9 cellular contexts compared by ENCODE assay signal in the genomic region with DNA sequence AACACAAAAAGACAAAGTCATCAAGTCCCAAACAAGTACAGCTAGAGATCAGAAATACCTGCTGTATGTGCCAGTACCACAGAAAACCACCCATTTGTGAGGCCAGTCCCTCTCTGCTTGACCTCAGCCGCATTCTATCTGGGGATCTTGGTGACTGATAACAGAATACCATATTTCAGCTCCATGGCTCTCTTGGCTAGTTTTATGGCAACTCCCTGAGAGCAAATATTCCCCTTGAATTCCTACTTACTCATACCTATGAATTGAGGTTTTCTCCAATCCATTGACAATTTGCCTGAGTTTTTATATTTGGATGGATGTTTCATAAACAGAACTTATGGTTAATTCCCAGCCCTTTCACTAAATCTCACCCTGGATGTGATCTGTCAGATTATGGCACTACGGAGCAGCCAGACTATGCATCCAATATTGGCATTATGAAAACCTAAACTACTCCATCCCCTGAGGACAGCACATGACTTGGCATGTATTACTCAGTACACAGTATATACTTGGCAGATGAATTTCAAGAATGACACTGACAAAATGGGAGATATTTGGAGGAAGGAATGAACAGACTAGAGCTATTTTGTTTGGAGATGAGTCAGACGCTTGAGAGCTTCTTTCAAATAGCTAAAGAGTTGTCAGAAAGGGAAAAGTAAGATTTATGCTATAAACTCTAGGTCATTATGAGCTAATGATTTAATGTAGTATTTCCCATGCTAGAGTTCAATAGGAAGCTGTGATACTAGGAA.
DNase-seq lines count a peak whose midpoint lies in the region; ATAC-seq, FAIRE-seq and TF ChIP-seq lines count a peak whose summit lies in the region.
"Had no signal": no experiment of that assay in that cellular context is flagged by ENCODE, and none has a peak within 500 bp of the region (broad histone marks: within the 10 kb centered on the region; RNA-seq: fewer than 3 reads in every experiment).

No MANE protein-coding gene starts in this region.

- H3K36me3 ChIP-seq in OCI-LY3 (replicated peaks; ENCODE audit: low read depth, low read length) (no peaks in the 10 kb centered on the region), BE2C (no peaks in the 10 kb centered on the region), transverse colon (no peaks in the 10 kb centered on the region)

- H3K27me3 ChIP-seq in OCI-LY3 (ENCODE audit: low read depth, low read length) (no peaks in the 10 kb centered on the region), foreskin keratinocyte (no peaks in the 10 kb centered on the region), BE2C (no peaks in the 10 kb centered on the region), transverse colon (no peaks in the 10 kb centered on the region)

- H3K79me2 ChIP-seq in OCI-LY3 (ENCODE audit: low read length) = peaks cover 16% of the 10 kb centered on the region

- intact Hi-C loops in transverse colon (cut with DNase I; ENCODE audit: low total_unique reads) = no loop called here

- H3K4me1 ChIP-seq in OCI-LY3 (ENCODE audit: low read length) (peaks cover 82% of the 10 kb centered on the region), foreskin keratinocyte (peaks cover 14% of the 10 kb centered on the region), BE2C (peaks cover 6% of the 10 kb centered on the region), transverse colon (peaks cover 0 to 23% (median 13%) of the 10 kb centered on the region in 4 donors)

- peak overlapping the region; percentile 99 for H3K27ac ChIP-seq in OCI-LY3 (ENCODE audit: low read length)
- no peak overlapping the region for H3K27ac ChIP-seq in foreskin keratinocyte
- H3K27ac ChIP-seq in transverse colon = no peak overlapping the region

- TF ChIP-seq POLR2A in GM12891 (IDR thresholded peaks at IDR 0.05; ENCODE audit: low read depth, low read length) = no peak
- TF ChIP-seq POLR2A in transverse colon (IDR thresholded peaks at IDR 0.05) = no peak

- FAIRE-seq in GM12891 (lab: Jason Lieb, UNC) = peak; percentile 73

- TF ChIP-seq EP300 in transverse colon (IDR thresholded peaks at IDR 0.05; ENCODE audit: low read depth) = no peak

- ATAC-seq in HG02588 (IDR thresholded peaks at IDR 0.05; ENCODE audit: unreplicated experiment) (peak; percentile 49), foreskin keratinocyte (peak; percentile 96)

- no peaks in the 10 kb centered on the region for H3K9me3 ChIP-seq in OCI-LY3 (ENCODE audit: insufficient read depth, low read length)
- H3K9me3 ChIP-seq in BE2C = no peaks in the 10 kb centered on the region; the same call in 1 of the 2 replicates
- no peaks in the 10 kb centered on the region for H3K9me3 ChIP-seq in transverse colon

- H3K4me3 ChIP-seq in OCI-LY3 (ENCODE audit: low read length) = peak overlapping the region; percentile 51
- no peak overlapping the region for H3K4me3 ChIP-seq in BE2C (ENCODE audit: low read depth, low read length)
- H3K4me3 ChIP-seq in transverse colon = no peak overlapping the region

- no peaks in the 10 kb centered on the region for H4K20me1 ChIP-seq in OCI-LY3 (ENCODE audit: insufficient read depth, low read length)

- DNase-seq in GM12891 (ENCODE audit: insufficient read length, low spot score) = no peak
- DNase-seq in foreskin keratinocyte = peak; percentile 69 to 90
- no peak for DNase-seq in NCI-H524 (lab: John Stamatoyannopoulos, UW)
- no peak for DNase-seq in BE2C
- DNase-seq in superior temporal gyrus (ENCODE audit: extremely low spot score) = no peak
- no peak for DNase-seq in transverse colon
- DNase-seq: NCI-H524 treated with DMSO at 0.1 percent for 48 hours had no signal

- in situ Hi-C loops in transverse colon (cut with MboI; ENCODE audit: low pct_ligation_motif_present in 1 of 4, low pct_unique_long_range_greater_than_20kb in 1 of 4, low sequenced_read_pairs in 3 of 4) = no loop called here

- H3K9ac ChIP-seq in OCI-LY3 (ENCODE audit: low read length) = peak overlapping the region; percentile 73

- 73 to 86% methylated on average over 3 of the region's 3 CpGs for WGBS in transverse colon (ENCODE audit: low coverage in 1 of 2), 2 donors

- peak overlapping the region; percentile 76 for H3K4me2 ChIP-seq in OCI-LY3 (ENCODE audit: low read length)

- no peak for TF ChIP-seq CTCF in OCI-LY3 (IDR thresholded peaks at IDR 0.05; ENCODE audit: low read depth, low read length)
- no peak for TF ChIP-seq CTCF in foreskin keratinocyte (conservative IDR thresholded peaks at IDR 0.05)
- TF ChIP-seq CTCF in BE2C (IDR thresholded peaks at IDR 0.05; ENCODE audit: low read depth, low read length) = no peak
- TF ChIP-seq CTCF in transverse colon (IDR thresholded peaks at IDR 0.05) = no peak

- H2AFZ ChIP-seq in OCI-LY3 (ENCODE audit: low read depth, low read length) = no peak overlapping the region

TF ChIP-seq in GM12891, 5 proteins besides CTCF, POLR2A, EP300 and RAD21:
- no peak for TF ChIP-seq PAX5 (IDR thresholded peaks at IDR 0.05; ENCODE audit: insufficient read depth, low read length, severe bottlenecking)
- TF ChIP-seq POU2F2 (IDR thresholded peaks at IDR 0.05; ENCODE audit: low read depth, low read length) = no peak
- no peak for TF ChIP-seq SPI1 (IDR thresholded peaks at IDR 0.05; ENCODE audit: low read depth, low read length)
- no peak for TF ChIP-seq POLR2AphosphoS5 (IDR thresholded peaks at IDR 0.05; ENCODE audit: low read depth, low read length)
TF ChIP-seq in GM12891: peak in this region for 0.

Comparison
In these comparisons a context has a peak if more than half of its experiments do, and no peak if none do; other contexts are left out.
1. DNase-seq: peak in foreskin keratinocyte (2 of 2); none in GM12891 (single experiment), NCI-H524 (0 of 2), BE2C (single experiment), superior temporal gyrus (single experiment) and transverse colon (single experiment).